In the genomic region with DNA sequence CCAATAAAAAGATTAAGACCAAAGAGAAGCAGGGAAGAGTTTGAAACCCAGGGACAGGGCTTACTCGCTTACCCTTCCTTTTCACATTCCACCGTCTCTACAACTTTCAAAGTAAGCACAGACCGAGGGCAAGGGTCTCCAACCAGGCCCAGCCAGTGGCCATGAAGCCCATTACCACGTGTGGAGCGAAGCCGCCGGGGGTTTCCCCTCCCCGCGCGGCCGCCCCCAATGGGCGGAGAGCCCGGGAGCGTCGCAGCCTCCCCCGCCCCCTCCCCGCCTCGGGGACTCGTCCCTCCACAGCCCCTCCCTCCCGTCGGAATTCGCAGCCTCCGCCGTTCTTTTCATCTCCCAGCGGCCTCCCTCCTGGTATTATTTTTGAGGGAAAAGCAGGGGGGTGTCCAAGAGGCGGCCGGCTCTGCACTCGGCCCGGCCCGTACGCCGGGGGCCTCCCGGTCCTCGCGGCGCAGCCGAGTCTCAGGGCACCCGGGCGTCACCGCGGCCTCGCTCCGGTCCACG, we compare ENCODE assay signal across 1 cellular context.
TF ChIP-seq lines count a peak whose summit lies in the region.

No MANE protein-coding gene starts in this region.

TF ChIP-seq in SK-N-SH treated with all-trans-retinoic acid at 6 μM for 48 hours, 23 proteins besides CTCF, POLR2A, EP300 and RAD21 (continued from another document):
- TF ChIP-seq, protein P1, sequence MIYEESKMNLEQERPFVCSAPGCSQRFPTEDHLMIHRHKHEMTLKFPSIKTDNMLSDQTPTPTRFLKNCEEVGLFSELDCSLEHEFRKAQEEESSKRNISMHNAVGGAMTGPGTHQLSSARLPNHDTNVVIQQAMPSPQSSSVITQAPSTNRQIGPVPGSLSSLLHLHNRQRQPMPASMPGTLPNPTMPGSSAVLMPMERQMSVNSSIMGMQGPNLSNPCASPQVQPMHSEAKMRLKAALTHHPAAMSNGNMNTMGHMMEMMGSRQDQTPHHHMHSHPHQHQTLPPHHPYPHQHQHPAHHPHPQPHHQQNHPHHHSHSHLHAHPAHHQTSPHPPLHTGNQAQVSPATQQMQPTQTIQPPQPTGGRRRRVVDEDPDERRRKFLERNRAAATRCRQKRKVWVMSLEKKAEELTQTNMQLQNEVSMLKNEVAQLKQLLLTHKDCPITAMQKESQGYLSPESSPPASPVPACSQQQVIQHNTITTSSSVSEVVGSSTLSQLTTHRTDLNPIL (CRISPR knock-in tag; IDR thresholded peaks at IDR 0.05; ENCODE audit: low read depth) = no peak
- TF ChIP-seq ZFP3 (CRISPR knock-in tag; IDR thresholded peaks at IDR 0.05) = no peak
- TF ChIP-seq PPARA (CRISPR knock-in tag; IDR thresholded peaks at IDR 0.05; ENCODE audit: borderline replicate concordance) = no peak
- no peak for TF ChIP-seq ZNF8 (CRISPR knock-in tag; IDR thresholded peaks at IDR 0.05)
- no peak for TF ChIP-seq ZFP30 (CRISPR knock-in tag; IDR thresholded peaks at IDR 0.05)
- no peak for TF ChIP-seq BACH2 (CRISPR knock-in tag; IDR thresholded peaks at IDR 0.05; ENCODE audit: borderline replicate concordance)
- no peak for TF ChIP-seq TOX (CRISPR knock-in tag; IDR thresholded peaks at IDR 0.05; ENCODE audit: borderline replicate concordance)
- no peak for TF ChIP-seq SNAI2 (CRISPR knock-in tag; IDR thresholded peaks at IDR 0.05)
- TF ChIP-seq, protein P2, sequence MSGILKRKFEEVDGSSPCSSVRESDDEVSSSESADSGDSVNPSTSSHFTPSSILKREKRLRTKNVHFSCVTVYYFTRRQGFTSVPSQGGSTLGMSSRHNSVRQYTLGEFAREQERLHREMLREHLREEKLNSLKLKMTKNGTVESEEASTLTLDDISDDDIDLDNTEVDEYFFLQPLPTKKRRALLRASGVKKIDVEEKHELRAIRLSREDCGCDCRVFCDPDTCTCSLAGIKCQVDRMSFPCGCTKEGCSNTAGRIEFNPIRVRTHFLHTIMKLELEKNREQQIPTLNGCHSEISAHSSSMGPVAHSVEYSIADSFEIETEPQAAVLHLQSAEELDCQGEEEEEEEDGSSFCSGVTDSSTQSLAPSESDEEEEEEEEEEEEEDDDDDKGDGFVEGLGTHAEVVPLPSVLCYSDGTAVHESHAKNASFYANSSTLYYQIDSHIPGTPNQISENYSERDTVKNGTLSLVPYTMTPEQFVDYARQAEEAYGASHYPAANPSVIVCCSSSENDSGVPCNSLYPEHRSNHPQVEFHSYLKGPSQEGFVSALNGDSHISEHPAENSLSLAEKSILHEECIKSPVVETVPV (CRISPR knock-in tag; IDR thresholded peaks at IDR 0.05) = no peak
- no peak for TF ChIP-seq ISL1 (CRISPR knock-in tag; IDR thresholded peaks at IDR 0.05)
- TF ChIP-seq ARNTL (CRISPR knock-in tag; IDR thresholded peaks at IDR 0.05; ENCODE audit: borderline replicate concordance, low read depth) = no peak
